ENCODE assay signal across 12 cellular contexts in genomic region chr4:56181140-56181950, GRCh38.
DNase-seq lines count a peak whose midpoint lies in the region; ATAC-seq and TF ChIP-seq lines count a peak whose summit lies in the region.
"Had no signal": no experiment of that assay in that cellular context is flagged by ENCODE, and none has a peak within 500 bp of the region (broad histone marks: within the 10 kb centered on the region; RNA-seq: fewer than 3 reads in every experiment).

No MANE protein-coding gene starts in this region.

- H3K4me3 Mint-ChIP-seq in chondrocyte (ENCODE audit: unreplicated experiment) (no peak overlapping the region), CD14-positive monocyte (no peak overlapping the region)

- peaks cover 15% of the 10 kb centered on the region for H3K4me1 ChIP-seq in A673 (ENCODE audit: insufficient read depth, low read length, poor library complexity, severe bottlenecking)

- H3K4me1 Mint-ChIP-seq in chondrocyte (ENCODE audit: low read depth): peaks cover 10% of the 10 kb centered on the region
- H3K4me1 Mint-ChIP-seq in CD14-positive monocyte: peaks cover 18% of the 10 kb centered on the region

- H3K4me3 ChIP-seq in A673 (ENCODE audit: low read depth, low read length, poor library complexity, severe bottlenecking) (no peak overlapping the region), H7 (ENCODE audit: insufficient read depth, low read depth, low read length) (no peak overlapping the region)
- H3K4me3 ChIP-seq: testis had no signal

- H3K27me3 ChIP-seq in A673 (replicated peaks; ENCODE audit: insufficient read depth, low read depth, low read length, poor library complexity): no peaks in the 10 kb centered on the region
- no peaks in the 10 kb centered on the region for H3K27me3 ChIP-seq in H7 (ENCODE audit: control insufficient read depth, insufficient read depth, low read length)
- H3K27me3 ChIP-seq: testis had no signal

- ATAC-seq in GM21723 (IDR thresholded peaks at IDR 0.05; ENCODE audit: unreplicated experiment) (peak; percentile 65), GM18861 (IDR thresholded peaks at IDR 0.05; ENCODE audit: unreplicated experiment) (no peak)

- no TSS peak for BruUV-seq in A673 (replicated peaks; lab: Mats Ljungman, UMichigan)

- no peaks in the 10 kb centered on the region for H3K9me3 ChIP-seq in A673 (ENCODE audit: low read depth, low read length, poor library complexity, severe bottlenecking)
- H3K9me3 ChIP-seq: testis had no signal

- H3K9me3 Mint-ChIP-seq in chondrocyte (ENCODE audit: low read depth) (peaks cover 9% of the 10 kb centered on the region), CD14-positive monocyte (peaks cover 0 to 5% (median 3%) of the 10 kb centered on the region in 7 donors)

- CTCF ChIA-PET in A673 (lab: Charles Lee): no interaction called here

- no peaks in the 10 kb centered on the region for H3K36me3 ChIP-seq in A673 (ENCODE audit: insufficient read depth, low read length, poor library complexity, severe bottlenecking)
- no peaks in the 10 kb centered on the region for H3K36me3 ChIP-seq in H7 (replicated peaks; ENCODE audit: control insufficient read depth, insufficient read depth, low read length)

- H3K27ac ChIP-seq in A673 (ENCODE audit: low read depth, low read length, poor library complexity, severe bottlenecking): peak overlapping the region; percentile 83
- H3K27ac ChIP-seq: testis had no signal

- no peaks in the 10 kb centered on the region for H3K27me3 Mint-ChIP-seq in chondrocyte (ENCODE audit: low read depth)
- H3K27me3 Mint-ChIP-seq in CD14-positive monocyte (ENCODE audit: low read depth in 3 of 3): peaks cover 0 to 1% (median 0%) of the 10 kb centered on the region in 3 donors

- intact Hi-C loops in A673 (cut with micrococcal nuclease; ENCODE audit: unreplicated experiment): no loop called here
- intact Hi-C loops in CD14-positive monocyte (cut with micrococcal nuclease): no loop called here

- TF ChIP-seq CTCF in A673 (conservative IDR thresholded peaks at IDR 0.05; ENCODE audit: low read depth, low read length) (no peak), chondrocyte (IDR thresholded peaks at IDR 0.05) (no peak), CD14-positive monocyte (IDR thresholded peaks at IDR 0.05) (no peak)

- H3K36me3 Mint-ChIP-seq in chondrocyte (ENCODE audit: low read depth) (peaks cover 3% of the 10 kb centered on the region), CD14-positive monocyte (no peaks in the 10 kb centered on the region)

- POLR2A ChIA-PET in A673 (lab: Charles Lee; ENCODE audit: low non-redundant PET): no interaction called here

- H3K27ac Mint-ChIP-seq in chondrocyte (ENCODE audit: unreplicated experiment) (peak overlapping the region; percentile 9), CD14-positive monocyte (no peak overlapping the region)

- peak; percentile 73 for DNase-seq in A673 (ENCODE audit: low spot score)
- DNase-seq in SK-N-DZ (ENCODE audit: low spot score): peak; percentile 82
- no peak for DNase-seq in chondrocyte (ENCODE audit: low spot score)
- no peak for DNase-seq in CD14-positive monocyte (ENCODE audit: low spot score)
- no peak for DNase-seq in H7
- no peak for DNase-seq in effector CD8-positive, alpha-beta T cell (lab: John Stamatoyannopoulos, UW)
- DNase-seq: COR-L47, NCI-H1092 treated with DMSO at 0.1 percent for 48 hours, T-helper 9 cell, testis had no signal

Comparison
In these comparisons a context has a peak if more than half of its experiments do, and no peak if none do; other contexts are left out.
1. DNase-seq: peak in A673 (single experiment) and SK-N-DZ (single experiment); none in chondrocyte (single experiment), CD14-positive monocyte (single experiment), H7 (single experiment) and effector CD8-positive, alpha-beta T cell (single experiment).